ENCODE assay signal across 27 cellular contexts in genomic region chrX:9906919-9907318, GRCh38.
DNase-seq lines count a peak whose midpoint lies in the region; ATAC-seq and TF ChIP-seq lines count a peak whose summit lies in the region.
"Had no signal": no experiment of that assay in that cellular context is flagged by ENCODE, and none has a peak within 500 bp of the region (broad histone marks: within the 10 kb centered on the region; RNA-seq: fewer than 3 reads in every experiment).

No MANE protein-coding gene starts in this region.

- no peaks in the 10 kb centered on the region for H3K4me1 ChIP-seq in breast epithelium
- no peaks in the 10 kb centered on the region for H3K4me1 ChIP-seq in endodermal cell (ENCODE audit: control insufficient read depth, insufficient read depth, low read length)
- H3K4me1 ChIP-seq in left lung: no peaks in the 10 kb centered on the region
- no peaks in the 10 kb centered on the region for H3K4me1 ChIP-seq in sigmoid colon
- H3K4me1 ChIP-seq: BLaER1, parathyroid adenoma had no signal

- CTCF ChIA-PET in MCF 10A (lab: Yijun Ruan, JAX): no interaction called here

- no peaks in the 10 kb centered on the region for H3K36me3 Mint-ChIP-seq in MCF 10A (ENCODE audit: insufficient read depth, unreplicated experiment)
- peaks cover 12% of the 10 kb centered on the region for H3K36me3 Mint-ChIP-seq in endodermal cell (ENCODE audit: low read depth)
- H3K36me3 Mint-ChIP-seq in activated T-helper 2 cell treated with anti-CD3 and anti-CD28 coated beads, Interferon-gamma antibody, Interleukin-2, Interleukin-4, amounts not matched to agents 10 μg/mL and 5 μg/mL and 100 μg/mL, durations not matched to agents 14 hours and 24 hours and 36 hours (ENCODE audit: low read depth): no peaks in the 10 kb centered on the region
- H3K36me3 Mint-ChIP-seq: immature natural killer cell; naive thymus-derived CD4-positive, alpha-beta T cell had no signal

- H3K27me3 Mint-ChIP-seq in MCF 10A (ENCODE audit: insufficient read depth, unreplicated experiment) (no peaks in the 10 kb centered on the region), endodermal cell (ENCODE audit: insufficient read depth) (no peaks in the 10 kb centered on the region)
- peaks cover 16% of the 10 kb centered on the region for H3K27me3 Mint-ChIP-seq in activated T-helper 2 cell treated with anti-CD3 and anti-CD28 coated beads, Interferon-gamma antibody, Interleukin-2, Interleukin-4, amounts not matched to agents 10 μg/mL and 5 μg/mL and 100 μg/mL, durations not matched to agents 14 hours and 24 hours and 36 hours (ENCODE audit: low read depth)

- H3K27me3 ChIP-seq in breast epithelium (peaks cover 0 to 8% of the 10 kb centered on the region in 2 donors), endodermal cell (ENCODE audit: control insufficient read depth, insufficient read depth, low read length, poor library complexity, severe bottlenecking) (no peaks in the 10 kb centered on the region), left lung (no peaks in the 10 kb centered on the region), sigmoid colon (no peaks in the 10 kb centered on the region)
- H3K27me3 ChIP-seq: adrenal gland, BLaER1 had no signal

- H3K9me3 ChIP-seq in breast epithelium (no peaks in the 10 kb centered on the region), endodermal cell (ENCODE audit: control insufficient read depth, low read length) (no peaks in the 10 kb centered on the region), left lung (no peaks in the 10 kb centered on the region), sigmoid colon (no peaks in the 10 kb centered on the region)
- H3K9me3 ChIP-seq: adrenal gland, BLaER1, HAP-1 had no signal

- DNase-seq in MCF 10A (ENCODE audit: unreplicated experiment) (peak; percentile 74), breast epithelium (ENCODE audit: low spot score in 2 of 2) (no peak), endodermal cell (peak; percentile 82), left lung (no peak), ecto neural progenitor cell (ENCODE audit: low spot score) (no peak), sigmoid colon (no peak), NCI-H2107 (lab: John Stamatoyannopoulos, UW) (no peak)
- DNase-seq in activated T-helper 2 cell treated with anti-CD3 and anti-CD28 coated beads, Interferon-gamma antibody, Interleukin-2, Interleukin-4, amounts not matched to agents 10 μg/mL and 5 μg/mL and 100 μg/mL, durations not matched to agents 14 hours and 24 hours and 36 hours (ENCODE audit: low spot score): no peak
- DNase-seq: activated CD4-positive, alpha-beta T cell treated with anti-CD3 and anti-CD28 coated beads, Interleukin-2, amount 50 U/mL, for 1 hour; activated CD8-positive, alpha-beta memory T cell treated with anti-CD3 and anti-CD28 coated beads, Interleukin-2, amount 50 U/mL, for 4 hours; activated gamma-delta T cell treated with Interleukin-2 at 50 U/mL for 16 hours; adrenal gland; caudate nucleus; glutamatergic neuron; immature natural killer cell; naive thymus-derived CD4-positive, alpha-beta T cell; NCI-H1092; NCI-H2029 treated with DMSO at 0.1 percent for 48 hours; NK-92 treated with Interleukin-12 subunit alpha and Interleukin-12 subunit beta, amount 100 ng/mL, for 24 hours; stimulated activated CD4-positive, alpha-beta T cell treated with anti-CD3 and anti-CD28 coated beads, Interleukin-2, amount 100 ng/mL, for 24 hours had no signal

- WGBS in endodermal cell (ENCODE audit: insufficient coverage in 1 of 2, insufficient read length in 1 of 2), 2 experiments: 89% methylated on average over 10 of the region's 10 CpGs; no CpG with 5 or more reads in 1 of the 2 experiments
- 91 to 94% methylated on average over 10 of the region's 10 CpGs for WGBS in sigmoid colon, 2 donors

- TF ChIP-seq POLR2A in breast epithelium (IDR thresholded peaks at IDR 0.05): no peak
- no peak for TF ChIP-seq POLR2A in sigmoid colon (IDR thresholded peaks at IDR 0.05)

- peak; percentile 22 for ATAC-seq in left lung
- ATAC-seq: naive thymus-derived CD4-positive, alpha-beta T cell had no signal

- no peak overlapping the region for H3K27ac ChIP-seq in breast epithelium
- no peak overlapping the region for H3K27ac ChIP-seq in endodermal cell (ENCODE audit: low read depth, low read length)
- no peak overlapping the region for H3K27ac ChIP-seq in left lung
- H3K27ac ChIP-seq in sigmoid colon: no peak overlapping the region
- H3K27ac ChIP-seq: adrenal gland, BLaER1, dorsolateral prefrontal cortex, HL-60, parathyroid adenoma had no signal

- H3K9ac ChIP-seq in endodermal cell (ENCODE audit: extremely low read depth, low read length, poor library complexity, severe bottlenecking): no peak overlapping the region
- H3K9ac ChIP-seq: BLaER1, parathyroid adenoma had no signal

- peaks cover 40% of the 10 kb centered on the region for H3K4me1 Mint-ChIP-seq in MCF 10A (ENCODE audit: insufficient read depth, unreplicated experiment)
- H3K4me1 Mint-ChIP-seq in endodermal cell: no peaks in the 10 kb centered on the region
- H3K4me1 Mint-ChIP-seq in activated T-helper 2 cell treated with anti-CD3 and anti-CD28 coated beads, Interferon-gamma antibody, Interleukin-2, Interleukin-4, amounts not matched to agents 10 μg/mL and 5 μg/mL and 100 μg/mL, durations not matched to agents 14 hours and 24 hours and 36 hours (ENCODE audit: low read depth): peaks cover 3% of the 10 kb centered on the region
- H3K4me1 Mint-ChIP-seq: immature natural killer cell had no signal

- H3K9me3 Mint-ChIP-seq in MCF 10A (ENCODE audit: unreplicated experiment) (no peaks in the 10 kb centered on the region), endodermal cell (peaks cover 64% of the 10 kb centered on the region)
- no peaks in the 10 kb centered on the region for H3K9me3 Mint-ChIP-seq in activated T-helper 2 cell treated with anti-CD3 and anti-CD28 coated beads, Interferon-gamma antibody, Interleukin-2, Interleukin-4, amounts not matched to agents 10 μg/mL and 5 μg/mL and 100 μg/mL, durations not matched to agents 14 hours and 24 hours and 36 hours
- H3K9me3 Mint-ChIP-seq: stimulated activated naive CD8-positive, alpha-beta T cell treated with anti-CD3 and anti-CD28 coated beads, Interleukin-15, Interleukin-2, amounts not matched to agents 100 ng/mL and 50 ng/mL, for 24 hours had no signal

- intact Hi-C loops in MCF 10A (cut with micrococcal nuclease): no loop called here
- intact Hi-C loops in breast epithelium (cut with DNase I; ENCODE audit: low total_unique reads): no loop called here
- intact Hi-C loops in left lung (cut with DNase I): no loop called here
- intact Hi-C loops in activated T-helper 2 cell treated with anti-CD3 and anti-CD28 coated beads, Interferon-gamma antibody, Interleukin-2, Interleukin-4, amounts not matched to agents 10 μg/mL and 5 μg/mL and 100 μg/mL, durations not matched to agents 14 hours and 24 hours and 36 hours (cut with micrococcal nuclease): no loop called here
- intact Hi-C loops in sigmoid colon (cut with DNase I): no loop called here

- POLR2A ChIA-PET in MCF 10A (lab: Yijun Ruan, JAX): interaction anchor here (1.0 kb wide), 1 partner anchor 9 kb away, joined by 3 read pairs; no protein-coding TSS in a partner anchor

- H3K4me3 ChIP-seq in breast epithelium: no peak overlapping the region
- no peak overlapping the region for H3K4me3 ChIP-seq in endodermal cell (ENCODE audit: low read length)
- H3K4me3 ChIP-seq in left lung: no peak overlapping the region
- H3K4me3 ChIP-seq in sigmoid colon: no peak overlapping the region
- H3K4me3 ChIP-seq: adrenal gland, BLaER1, dorsolateral prefrontal cortex, HAP-1, lung had no signal

- H3K27ac Mint-ChIP-seq in MCF 10A (ENCODE audit: low read depth, unreplicated experiment) (no peak overlapping the region), endodermal cell (peak overlapping the region; percentile 48)
- no peak overlapping the region for H3K27ac Mint-ChIP-seq in activated T-helper 2 cell treated with anti-CD3 and anti-CD28 coated beads, Interferon-gamma antibody, Interleukin-2, Interleukin-4, amounts not matched to agents 10 μg/mL and 5 μg/mL and 100 μg/mL, durations not matched to agents 14 hours and 24 hours and 36 hours
- H3K27ac Mint-ChIP-seq: immature natural killer cell; naive thymus-derived CD4-positive, alpha-beta T cell; stimulated activated naive CD8-positive, alpha-beta T cell treated with anti-CD3 and anti-CD28 coated beads, Interleukin-15, Interleukin-2, amounts not matched to agents 100 ng/mL and 50 ng/mL, for 24 hours had no signal

- H3K36me3 ChIP-seq in breast epithelium (no peaks in the 10 kb centered on the region), endodermal cell (ENCODE audit: control insufficient read depth, insufficient read depth, low read length) (no peaks in the 10 kb centered on the region), left lung (no peaks in the 10 kb centered on the region), sigmoid colon (no peaks in the 10 kb centered on the region)
- H3K36me3 ChIP-seq: adrenal gland, BLaER1, HAP-1 had no signal

- no TSS peak for BruUV-seq in MCF 10A (replicated peaks; lab: Mats Ljungman, UMichigan)

- TF ChIP-seq CTCF in MCF 10A (IDR thresholded peaks at IDR 0.05; ENCODE audit: unreplicated experiment) (no peak), breast epithelium (IDR thresholded peaks at IDR 0.05) (no peak), endodermal cell (conservative IDR thresholded peaks at IDR 0.05) (peak; percentile 22), left lung (IDR thresholded peaks at IDR 0.05) (no peak), sigmoid colon (IDR thresholded peaks at IDR 0.05) (no peak)

- H3K4me3 Mint-ChIP-seq in MCF 10A (ENCODE audit: unreplicated experiment) (no peak overlapping the region), endodermal cell (no peak overlapping the region)
- H3K4me3 Mint-ChIP-seq in activated T-helper 2 cell treated with anti-CD3 and anti-CD28 coated beads, Interferon-gamma antibody, Interleukin-2, Interleukin-4, amounts not matched to agents 10 μg/mL and 5 μg/mL and 100 μg/mL, durations not matched to agents 14 hours and 24 hours and 36 hours (ENCODE audit: low read depth): no peak overlapping the region
- H3K4me3 Mint-ChIP-seq: immature natural killer cell; naive thymus-derived CD4-positive, alpha-beta T cell; stimulated activated naive CD8-positive, alpha-beta T cell treated with anti-CD3 and anti-CD28 coated beads, Interleukin-15, Interleukin-2, amounts not matched to agents 100 ng/mL and 50 ng/mL, for 24 hours had no signal

- TF ChIP-seq EP300 in sigmoid colon (IDR thresholded peaks at IDR 0.05): no peak

Comparison
In these comparisons a context has a peak if more than half of its experiments do, and no peak if none do; other contexts are left out.
1. DNase-seq: peak in MCF 10A (single experiment) and endodermal cell (single experiment); none in breast epithelium (0 of 2), left lung (0 of 2), ecto neural progenitor cell (single experiment), activated T-helper 2 cell treated with anti-CD3 and anti-CD28 coated beads, Interferon-gamma antibody, Interleukin-2, Interleukin-4, amounts not matched to agents 10 μg/mL and 5 μg/mL and 100 μg/mL, durations not matched to agents 14 hours and 24 hours and 36 hours (single experiment), sigmoid colon (single experiment) and NCI-H2107 (single experiment).